Comparison of ENCODE assay signal across 8 cellular contexts in the genomic region with DNA sequence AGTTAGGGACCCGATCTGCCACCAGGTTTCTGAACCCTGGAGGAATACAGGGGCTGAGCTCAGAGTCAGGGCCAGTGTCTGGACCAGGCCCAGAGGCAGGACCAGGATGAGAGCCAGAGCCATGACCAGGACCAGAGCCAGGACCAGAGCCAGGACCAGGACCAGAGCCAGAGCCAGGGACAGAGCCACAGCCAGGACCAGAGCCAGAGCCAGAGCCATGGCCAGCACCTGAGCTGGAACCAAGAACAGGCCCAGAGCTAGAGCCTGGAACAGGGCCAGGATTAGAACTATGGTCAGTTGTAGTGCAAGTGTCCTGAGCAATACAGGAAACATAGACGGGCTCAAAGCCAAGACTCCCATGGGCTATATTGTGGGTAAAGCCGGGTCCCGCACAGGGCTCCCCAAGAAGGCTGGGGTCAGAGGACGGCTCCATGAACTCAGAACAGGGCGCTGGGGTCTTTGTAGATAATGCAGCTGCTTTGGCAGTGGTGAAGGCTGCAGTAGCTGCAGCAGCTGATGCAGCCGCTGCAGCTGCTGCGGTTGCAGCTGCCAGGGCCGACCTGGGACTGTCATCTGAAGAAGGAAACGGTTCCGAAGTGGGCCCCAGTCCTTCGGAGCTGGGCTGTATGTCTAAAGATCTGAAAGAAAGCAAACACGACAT. TPM values are rescaled to one million over a fixed set of nuclear protein-coding genes. Genes with fewer than 3 reads are reported as not detected.
DNase-seq lines count a peak whose midpoint lies in the region; ATAC-seq and TF ChIP-seq lines count a peak whose summit lies in the region.

No MANE protein-coding gene starts in this region.

- H3K9me3 ChIP-seq in ascending aorta (no peaks in the 10 kb centered on the region), thoracic aorta (no peaks in the 10 kb centered on the region)

- H3K27me3 Mint-ChIP-seq in activated CD4-positive, alpha-beta T cell treated with anti-CD3 and anti-CD28 coated beads, Interleukin-2, amount 10 ng/mL, durations not matched to agents 24 days and 14 days = no peaks in the 10 kb centered on the region

- peak overlapping the region; percentile 94 for H3K27ac Mint-ChIP-seq in activated CD4-positive, alpha-beta T cell treated with anti-CD3 and anti-CD28 coated beads, Interleukin-2, amount 10 ng/mL, durations not matched to agents 24 days and 14 days

- H3K27me3 ChIP-seq in ascending aorta = no peaks in the 10 kb centered on the region
- H3K27me3 ChIP-seq in thoracic aorta (replicated peaks; ENCODE audit: insufficient read depth) = no peaks in the 10 kb centered on the region

- H3K27ac ChIP-seq in ascending aorta (peak overlapping the region; percentile 84 to 92), thoracic aorta (peak overlapping the region; percentile 85 to 87)

- peaks cover 3% of the 10 kb centered on the region for H3K9me3 Mint-ChIP-seq in activated CD4-positive, alpha-beta T cell treated with anti-CD3 and anti-CD28 coated beads, Interleukin-2, amount 10 ng/mL, durations not matched to agents 24 days and 14 days

- H3K4me3 ChIP-seq in ascending aorta = peak overlapping the region; percentile 56 to 63
- peak overlapping the region; percentile 73 for H3K4me3 ChIP-seq in thoracic aorta

- TF ChIP-seq CTCF in ascending aorta (IDR thresholded peaks at IDR 0.05) = no peak
- TF ChIP-seq CTCF in thoracic aorta (IDR thresholded peaks at IDR 0.05) = no peak

- peaks cover 35% of the 10 kb centered on the region for H3K4me1 Mint-ChIP-seq in activated CD4-positive, alpha-beta T cell treated with anti-CD3 and anti-CD28 coated beads, Interleukin-2, amount 10 ng/mL, durations not matched to agents 24 days and 14 days

- ATAC-seq in left lobe of liver (peak; percentile 61), thoracic aorta (ENCODE audit: insufficient number of reproducible peaks, low FRiP score, low read depth) (no peak), GM18873 (IDR thresholded peaks at IDR 0.05; ENCODE audit: low FRiP score, unreplicated experiment) (no peak), GM21825 (IDR thresholded peaks at IDR 0.05; ENCODE audit: unreplicated experiment) (no peak)

- H3K4me3 Mint-ChIP-seq in activated CD4-positive, alpha-beta T cell treated with anti-CD3 and anti-CD28 coated beads, Interleukin-2, amount 10 ng/mL, durations not matched to agents 24 days and 14 days = peak overlapping the region; percentile 87

- no peak for DNase-seq in activated CD4-positive, alpha-beta T cell treated with anti-CD3 and anti-CD28 coated beads, Interleukin-2, amount 10 ng/mL, durations not matched to agents 24 days and 14 days
- no peak for DNase-seq in activated CD4-positive, alpha-beta T cell treated with anti-CD3 and anti-CD28 coated beads, Interleukin-2, amount 50 U/mL, for 1 hour
- DNase-seq in ascending aorta (ENCODE audit: low spot score in 2 of 2) (no peak), left lobe of liver (ENCODE audit: low spot score) (peak; percentile 89), thoracic aorta (ENCODE audit: low spot score) (no peak), NCI-H1092 (lab: John Stamatoyannopoulos, UW) (no peak)

- H3K36me3 Mint-ChIP-seq in activated CD4-positive, alpha-beta T cell treated with anti-CD3 and anti-CD28 coated beads, Interleukin-2, amount 10 ng/mL, durations not matched to agents 24 days and 14 days (ENCODE audit: low read depth) = peaks cover 12% of the 10 kb centered on the region

- H3K4me1 ChIP-seq in ascending aorta = peaks cover 8 to 27% of the 10 kb centered on the region in 2 donors
- H3K4me1 ChIP-seq in thoracic aorta (ENCODE audit: control insufficient read depth in 1 of 2, low read depth in 2 of 2) = peaks cover 16 to 39% of the 10 kb centered on the region in 2 donors

- H3K36me3 ChIP-seq in ascending aorta (peaks cover 22 to 33% of the 10 kb centered on the region in 2 donors), thoracic aorta (peaks cover 28% of the 10 kb centered on the region)

- intact Hi-C loops in activated CD4-positive, alpha-beta T cell treated with anti-CD3 and anti-CD28 coated beads, Interleukin-2, amount 10 ng/mL, durations not matched to agents 24 days and 14 days (cut with micrococcal nuclease) = loop anchor here (1.0 to 10.0 kb wide), 6 partner anchors 13 to 697 kb away; partner anchors contain the start of genes ATOSB, CCDC107, RMRP and RNF38
- intact Hi-C loops in ascending aorta (cut with DNase I) = loop anchor here (1.0 to 10.0 kb wide), 3 partner anchors 18 to 223 kb away; partner anchors contain the start of genes CCDC107, RECK and RMRP

RNA-seq across cellular contexts. Expression of gene SPAG8, which starts 0.6 kb away (rescaled TPM):
- total RNA-seq in activated CD4-positive, alpha-beta T cell treated with anti-CD3 and anti-CD28 coated beads, Interleukin-2, amount 10 ng/mL, durations not matched to agents 24 days and 14 days = 0.21 and 0.52 TPM in 2 replicates
- total RNA-seq in ascending aorta = not detected
- total RNA-seq in left lobe of liver = 0.50 TPM
- total RNA-seq in thoracic aorta = 1 to 10 TPM in 1 of 2 donors, under 1 TPM in 1; 0.21 to 5.7 TPM

RNA-seq across cellular contexts. Expression of gene HINT2, which starts 3.3 kb away (rescaled TPM):
- total RNA-seq in activated CD4-positive, alpha-beta T cell treated with anti-CD3 and anti-CD28 coated beads, Interleukin-2, amount 10 ng/mL, durations not matched to agents 24 days and 14 days = 42.3 and 42.5 TPM in 2 replicates
- 21.6 TPM for total RNA-seq in ascending aorta
- 71.5 TPM for total RNA-seq in left lobe of liver
- total RNA-seq in thoracic aorta = 10 to 100 TPM; 18.4 to 45.4 TPM

RNA-seq across cellular contexts. Expression of gene FAM221B, which starts 17.0 kb away (rescaled TPM):
- total RNA-seq in activated CD4-positive, alpha-beta T cell treated with anti-CD3 and anti-CD28 coated beads, Interleukin-2, amount 10 ng/mL, durations not matched to agents 24 days and 14 days = not detected in 2 replicates
- total RNA-seq in ascending aorta (not detected), left lobe of liver (not detected), thoracic aorta (not detected)

RNA-seq across cellular contexts. Expression of gene TMEM8B, which starts 17.5 kb away (rescaled TPM):
- 2.0 and 2.3 TPM in 2 replicates for total RNA-seq in activated CD4-positive, alpha-beta T cell treated with anti-CD3 and anti-CD28 coated beads, Interleukin-2, amount 10 ng/mL, durations not matched to agents 24 days and 14 days
- 37.3 TPM for total RNA-seq in ascending aorta
- total RNA-seq in left lobe of liver = 4.4 TPM
- total RNA-seq in thoracic aorta = 10 to 100 TPM; 14.6 to 24.2 TPM

RNA-seq across cellular contexts. Expression of gene NPR2, which starts 20.1 kb away (rescaled TPM):
- total RNA-seq in activated CD4-positive, alpha-beta T cell treated with anti-CD3 and anti-CD28 coated beads, Interleukin-2, amount 10 ng/mL, durations not matched to agents 24 days and 14 days = 11.3 and 15.4 TPM in 2 replicates
- 7.3 TPM for total RNA-seq in ascending aorta
- total RNA-seq in left lobe of liver = 3.3 TPM
- total RNA-seq in thoracic aorta = 10 to 100 TPM; 30.8 to 38.2 TPM
